Comparison of ENCODE assay signal across 12 cellular contexts in genomic region chr5:14983666-14984441, GRCh38.
DNase-seq lines count a peak whose midpoint lies in the region; ATAC-seq and TF ChIP-seq lines count a peak whose summit lies in the region.
"Had no signal": no experiment of that assay in that cellular context is flagged by ENCODE, and none has a peak within 500 bp of the region (broad histone marks: within the 10 kb centered on the region; RNA-seq: fewer than 3 reads in every experiment).

No MANE protein-coding gene starts in this region.

- peaks cover 8 to 10% of the 10 kb centered on the region in 2 donors for H3K36me3 Mint-ChIP-seq in activated naive CD4-positive, alpha-beta T cell treated with anti-CD3 and anti-CD28 coated beads, Interleukin-2, amount 50 U/mL, for 72 hours

- no peak overlapping the region for H3K9ac ChIP-seq in PC-3 (ENCODE audit: low read length)

- CTCF ChIA-PET in PC-3 (lab: Charles Lee): no interaction called here

- ATAC-seq in RWPE2 (ENCODE audit: low read depth) (peak; percentile 41; the same call in 1 of the 3 replicates), PC-3 (no peak), HG03571 (IDR thresholded peaks at IDR 0.05; ENCODE audit: unreplicated experiment) (no peak)
- peak; percentile 50 to 61 for ATAC-seq in activated naive CD4-positive, alpha-beta T cell treated with anti-CD3 and anti-CD28 coated beads, Interleukin-2, amount 50 U/mL, for 72 hours

- intact Hi-C loops in PC-3 (cut with micrococcal nuclease): no loop called here

- H3K27ac ChIP-seq in RWPE2 (ENCODE audit: poor library complexity, severe bottlenecking) (no peak overlapping the region), PC-3 (ENCODE audit: low read length) (no peak overlapping the region)

- TF ChIP-seq CTCF in GM20000 (IDR thresholded peaks at IDR 0.05; ENCODE audit: extremely low read depth, missing control alignments) (no peak), RWPE2 (IDR thresholded peaks at IDR 0.05; ENCODE audit: poor library complexity, severe bottlenecking) (no peak), PC-3 (conservative IDR thresholded peaks at IDR 0.05; ENCODE audit: low read depth, low read length) (no peak)

- no peak overlapping the region for H3K4me2 ChIP-seq in PC-3 (ENCODE audit: low read length)

- no peaks in the 10 kb centered on the region for H3K27me3 ChIP-seq in RWPE2 (ENCODE audit: insufficient read depth, poor library complexity, severe bottlenecking)
- no peaks in the 10 kb centered on the region for H3K27me3 ChIP-seq in PC-3 (ENCODE audit: low read length)

- no peak overlapping the region for H3K4me3 ChIP-seq in RWPE2 (ENCODE audit: severe bottlenecking)
- H3K4me3 ChIP-seq in PC-3 (ENCODE audit: low read length): no peak overlapping the region

- H3F3A ChIP-seq in PC-3 (ENCODE audit: low read length, unreplicated experiment): no peaks in the 10 kb centered on the region

- no peak overlapping the region for H2AFZ ChIP-seq in PC-3 (ENCODE audit: low read length)

- POLR2A ChIA-PET in PC-3 (lab: Charles Lee; ENCODE audit: unreplicated experiment): no interaction called here

- H3K36me3 ChIP-seq in RWPE2 (ENCODE audit: low read depth) (no peaks in the 10 kb centered on the region), PC-3 (ENCODE audit: low read depth, low read length) (no peaks in the 10 kb centered on the region)

- peaks cover 0 to 18% of the 10 kb centered on the region in 2 donors for H3K9me3 Mint-ChIP-seq in activated naive CD4-positive, alpha-beta T cell treated with anti-CD3 and anti-CD28 coated beads, Interleukin-2, amount 50 U/mL, for 72 hours

- no peaks in the 10 kb centered on the region for H4K20me1 ChIP-seq in PC-3 (ENCODE audit: low read length)

- BruUV-seq in PC-3 (replicated peaks; lab: Mats Ljungman, UMichigan): no TSS peak

- H3K9me3 ChIP-seq in RWPE2 (ENCODE audit: severe bottlenecking): no peaks in the 10 kb centered on the region
- no peaks in the 10 kb centered on the region; the same call in 1 of the 2 replicates for H3K9me3 ChIP-seq in PC-3 (ENCODE audit: low read length)

- DNase-seq in Ammon's horn (ENCODE audit: low spot score): peak; percentile 38
- peak; percentile 14 for DNase-seq in GM20000 (ENCODE audit: low spot score)
- no peak for DNase-seq in RWPE2 (ENCODE audit: low spot score)
- no peak for DNase-seq in activated naive CD4-positive, alpha-beta T cell treated with anti-CD3 and anti-CD28 coated beads, Interleukin-2, amount 50 U/mL, for 72 hours (ENCODE audit: low spot score in 2 of 2)
- DNase-seq in PC-3: no peak
- DNase-seq in DMS153 (lab: John Stamatoyannopoulos, UW): no peak
- DNase-seq in SHP77 (lab: John Stamatoyannopoulos, UW): no peak
- DNase-seq: DMS79 treated with DMSO at 0.1 percent for 48 hours; glutamatergic neuron; kidney glomerular epithelial cell; stimulated activated CD4-positive, alpha-beta T cell treated with anti-CD3 and anti-CD28 coated beads, Interleukin-1b, Interleukin-23, amount 100 ng/mL, for 48 hours had no signal

- peak overlapping the region in 1 of 2 donors; percentile 19 for H3K27ac Mint-ChIP-seq in activated naive CD4-positive, alpha-beta T cell treated with anti-CD3 and anti-CD28 coated beads, Interleukin-2, amount 50 U/mL, for 72 hours

- no peaks in the 10 kb centered on the region for H3K79me2 ChIP-seq in PC-3 (ENCODE audit: low read length)

- H3K9me2 ChIP-seq in PC-3 (replicated peaks; ENCODE audit: low read length): no peaks in the 10 kb centered on the region

- H3K4me1 ChIP-seq in RWPE2 (ENCODE audit: insufficient read depth, poor library complexity, severe bottlenecking): no peaks in the 10 kb centered on the region
- no peaks in the 10 kb centered on the region for H3K4me1 ChIP-seq in PC-3 (ENCODE audit: insufficient read depth, low read length)

Comparison
In these comparisons a context has a peak if more than half of its experiments do, and no peak if none do; other contexts are left out.
1. DNase-seq: peak in Ammon's horn (single experiment) and GM20000 (single experiment); none in RWPE2 (single experiment), activated naive CD4-positive, alpha-beta T cell treated with anti-CD3 and anti-CD28 coated beads, Interleukin-2, amount 50 U/mL, for 72 hours (0 of 2), PC-3 (single experiment), DMS153 (single experiment) and SHP77 (0 of 2).
2. ATAC-seq: peak in RWPE2 (single experiment) and activated naive CD4-positive, alpha-beta T cell treated with anti-CD3 and anti-CD28 coated beads, Interleukin-2, amount 50 U/mL, for 72 hours (2 of 2); none in PC-3 (single experiment) and HG03571 (single experiment).